Comparison of ENCODE assay signal across 27 cellular contexts in genomic region chr3:149021830-149022229, GRCh38. TPM values are rescaled to one million over a fixed set of nuclear protein-coding genes. Genes with fewer than 3 reads are reported as not detected.
DNase-seq lines count a peak whose midpoint lies in the region; ATAC-seq and TF ChIP-seq lines count a peak whose summit lies in the region.
"Had no signal": no experiment of that assay in that cellular context is flagged by ENCODE, and none has a peak within 500 bp of the region (broad histone marks: within the 10 kb centered on the region; RNA-seq: fewer than 3 reads in every experiment).

No MANE protein-coding gene starts in this region.

- no peak for TF ChIP-seq CTCF in progenitor cell of endocrine pancreas (IDR thresholded peaks at IDR 0.05; ENCODE audit: unreplicated experiment)

- peaks cover 0 to 3% of the 10 kb centered on the region in 2 donors for H3K9me3 Mint-ChIP-seq in activated T-cell treated with anti-CD3 and anti-CD28 coated beads, Interleukin-2, amount 50 U/mL, for 72 hours
- peaks cover 9% of the 10 kb centered on the region for H3K9me3 Mint-ChIP-seq in progenitor cell of endocrine pancreas (ENCODE audit: low read depth)

- no peak for DNase-seq in activated T-cell treated with anti-CD3 and anti-CD28 coated beads, Interleukin-2, amount 50 U/mL, for 72 hours
- no peak for DNase-seq in activated T-cell treated with anti-CD3 and anti-CD28 coated beads, Interleukin-2, amount 50 U/mL, for 48 hours
- DNase-seq in iPS DF 19.7 (ENCODE audit: low read depth, low spot score): peak; percentile 28
- DNase-seq in progenitor cell of endocrine pancreas (ENCODE audit: low spot score, unreplicated experiment): no peak
- no peak for DNase-seq in NCI-H187 treated with DMSO at 0.1 percent for 48 hours (lab: John Stamatoyannopoulos, UW)
- DNase-seq in SHP77 treated with DMSO at 0.1 percent for 48 hours (lab: John Stamatoyannopoulos, UW): no peak
- DNase-seq: 8988T; ACHN; BE2C; DMS153; DND-41; GM23248; Kasumi-1; MV-4-11; NCI-H1105; NCI-H2029; NCI-H446 treated with DMSO at 0.1 percent for 48 hours; NCI-H526; NCI-H82; NK-92 treated with Interleukin-12 subunit alpha and Interleukin-12 subunit beta, amount 100 ng/mL, for 24 hours; PC-9; SHP77 had no signal

- no peak for ATAC-seq in activated T-cell treated with anti-CD3 and anti-CD28 coated beads, Interleukin-2, amount 50 U/mL, for 72 hours (replicated peaks in 1 of 2)
- no peak for ATAC-seq in HG02642 (IDR thresholded peaks at IDR 0.05; ENCODE audit: poor library complexity, unreplicated experiment)
- ATAC-seq in HG03175 (IDR thresholded peaks at IDR 0.05; ENCODE audit: unreplicated experiment): no peak
- ATAC-seq: HCT116, K562 had no signal

- H3K36me3 Mint-ChIP-seq in activated T-cell treated with anti-CD3 and anti-CD28 coated beads, Interleukin-2, amount 50 U/mL, for 72 hours (ENCODE audit: insufficient read depth in 2 of 2): peaks cover 6 to 11% of the 10 kb centered on the region in 2 donors
- peaks cover 31% of the 10 kb centered on the region for H3K36me3 Mint-ChIP-seq in progenitor cell of endocrine pancreas (ENCODE audit: insufficient read depth)

- H3K4me3 Mint-ChIP-seq in activated T-cell treated with anti-CD3 and anti-CD28 coated beads, Interleukin-2, amount 50 U/mL, for 72 hours: no peak overlapping the region
- no peak overlapping the region for H3K4me3 Mint-ChIP-seq in progenitor cell of endocrine pancreas (ENCODE audit: low read depth)
- H3K4me3 Mint-ChIP-seq: CD14-positive monocyte had no signal

- H3K27ac Mint-ChIP-seq in activated T-cell treated with anti-CD3 and anti-CD28 coated beads, Interleukin-2, amount 50 U/mL, for 72 hours: peak overlapping the region; percentile 22
- H3K27ac Mint-ChIP-seq in progenitor cell of endocrine pancreas: peak overlapping the region; percentile 47

- H3K4me1 Mint-ChIP-seq in activated T-cell treated with anti-CD3 and anti-CD28 coated beads, Interleukin-2, amount 50 U/mL, for 72 hours (ENCODE audit: low read depth): peaks cover 6% of the 10 kb centered on the region
- peaks cover 7% of the 10 kb centered on the region for H3K4me1 Mint-ChIP-seq in progenitor cell of endocrine pancreas (ENCODE audit: low read depth)
- H3K4me1 Mint-ChIP-seq: CD14-positive monocyte had no signal

- no peaks in the 10 kb centered on the region for H3K27me3 Mint-ChIP-seq in activated T-cell treated with anti-CD3 and anti-CD28 coated beads, Interleukin-2, amount 50 U/mL, for 72 hours (ENCODE audit: low read depth)
- H3K27me3 Mint-ChIP-seq in progenitor cell of endocrine pancreas: no peaks in the 10 kb centered on the region

RNA-seq across cellular contexts. Expression of gene GYG1, which starts 30.5 kb away (rescaled TPM):
- 10 to 100 TPM; 14.1 to 21.7 TPM for total RNA-seq in activated T-cell treated with anti-CD3 and anti-CD28 coated beads, Interleukin-2, amount 50 U/mL, for 72 hours
- 26.0 and 27.3 TPM in 2 replicates for total RNA-seq in progenitor cell of endocrine pancreas
